1 cellular context compared by ENCODE assay signal in genomic region chr3:58135712-58136543, GRCh38.
TF ChIP-seq lines count a peak whose summit lies in the region.

No MANE protein-coding gene starts in this region.

TF ChIP-seq in IMR-90, 13 proteins besides CTCF, POLR2A, EP300 and RAD21:
- TF ChIP-seq RFX5 (IDR thresholded peaks at IDR 0.05; ENCODE audit: low read depth, low read length) (no peak), SMC3 (IDR thresholded peaks at IDR 0.05; ENCODE audit: low read depth, low read length) (peak; percentile 15; the same call in 1 of the 2 replicates), BHLHE40 (IDR thresholded peaks at IDR 0.05; ENCODE audit: low read depth, low read length) (no peak), CEBPB (IDR thresholded peaks at IDR 0.05; ENCODE audit: low read depth, low read length) (no peak), MXI1 (IDR thresholded peaks at IDR 0.05; ENCODE audit: borderline replicate concordance, low read depth, low read length) (no peak), MAZ (IDR thresholded peaks at IDR 0.05; ENCODE audit: borderline replicate concordance, low read depth, low read length) (no peak), USF2 (IDR thresholded peaks at IDR 0.05; ENCODE audit: low read depth, low read length) (no peak), ELK1 (IDR thresholded peaks at IDR 0.05; ENCODE audit: borderline replicate concordance, low read depth, low read length) (no peak)
